Comparison of ENCODE assay signal across 15 cellular contexts in genomic region chr1:13947658-13948057, GRCh38.
"Had no signal": no experiment of that assay in that cellular context is flagged by ENCODE, and none has a peak within 500 bp of the region (broad histone marks: within the 10 kb centered on the region; RNA-seq: fewer than 3 reads in every experiment).

No MANE protein-coding gene starts in this region.

- H3K4me1 Mint-ChIP-seq: naive thymus-derived CD8-positive, alpha-beta T cell; stimulated activated memory B cell treated with anti-CD40 and anti-IgM and Interleukin-4, amounts not matched to agents 10 μg/mL and 1 μg/mL and 100 μg/mL, for 72 hours had no signal

- DNase-seq: dermis blood vessel endothelial cell; foreskin keratinocyte; head of caudate nucleus; hippocampal formation; kidney glomerular epithelial cell; mucosa of descending colon; naive thymus-derived CD8-positive, alpha-beta T cell; posterior cingulate gyrus; stimulated activated CD4-positive, alpha-beta T cell treated with anti-CD3 and anti-CD28 coated beads, Interleukin-4, amount 100 ng/mL, for 1 hour; trophoblast cell had no signal

- H3K36me3 Mint-ChIP-seq: stimulated activated memory B cell treated with anti-CD40 and anti-IgM and Interleukin-4, amounts not matched to agents 10 μg/mL and 1 μg/mL and 100 μg/mL, for 72 hours had no signal

- H3K4me1 ChIP-seq: foreskin keratinocyte had no signal

- H3K4me3 Mint-ChIP-seq: naive thymus-derived CD8-positive, alpha-beta T cell; stimulated activated memory B cell treated with anti-CD40 and anti-IgM and Interleukin-4, amounts not matched to agents 10 μg/mL and 1 μg/mL and 100 μg/mL, for 72 hours; stimulated activated naive CD8-positive, alpha-beta T cell treated with anti-CD3 and anti-CD28 coated beads, Interleukin-15, Interleukin-2, amounts not matched to agents 100 ng/mL and 50 ng/mL, for 24 hours had no signal

- H3K27ac Mint-ChIP-seq: naive thymus-derived CD8-positive, alpha-beta T cell; stimulated activated memory B cell treated with anti-CD40 and anti-IgM and Interleukin-4, amounts not matched to agents 10 μg/mL and 1 μg/mL and 100 μg/mL, for 72 hours; stimulated activated naive CD8-positive, alpha-beta T cell treated with anti-CD3 and anti-CD28 coated beads, Interleukin-15, Interleukin-2, amounts not matched to agents 100 ng/mL and 50 ng/mL, for 24 hours had no signal

- ATAC-seq: foreskin keratinocyte; mucosa of descending colon; naive thymus-derived CD8-positive, alpha-beta T cell; stimulated activated memory B cell treated with anti-CD40 and anti-IgM and Interleukin-4, amounts not matched to agents 10 μg/mL and 1 μg/mL and 100 μg/mL, for 72 hours had no signal

- H3K36me3 ChIP-seq: neutrophil, thoracic aorta had no signal

- H3K4me3 ChIP-seq: mucosa of descending colon, smooth muscle cell, thoracic aorta had no signal

- H3K27ac ChIP-seq: foreskin keratinocyte, neutrophil had no signal

- H3K27me3 ChIP-seq: foreskin keratinocyte, neutrophil had no signal

- H3K9me3 ChIP-seq: neutrophil had no signal
